ENCODE assay signal across 8 cellular contexts in the genomic region with DNA sequence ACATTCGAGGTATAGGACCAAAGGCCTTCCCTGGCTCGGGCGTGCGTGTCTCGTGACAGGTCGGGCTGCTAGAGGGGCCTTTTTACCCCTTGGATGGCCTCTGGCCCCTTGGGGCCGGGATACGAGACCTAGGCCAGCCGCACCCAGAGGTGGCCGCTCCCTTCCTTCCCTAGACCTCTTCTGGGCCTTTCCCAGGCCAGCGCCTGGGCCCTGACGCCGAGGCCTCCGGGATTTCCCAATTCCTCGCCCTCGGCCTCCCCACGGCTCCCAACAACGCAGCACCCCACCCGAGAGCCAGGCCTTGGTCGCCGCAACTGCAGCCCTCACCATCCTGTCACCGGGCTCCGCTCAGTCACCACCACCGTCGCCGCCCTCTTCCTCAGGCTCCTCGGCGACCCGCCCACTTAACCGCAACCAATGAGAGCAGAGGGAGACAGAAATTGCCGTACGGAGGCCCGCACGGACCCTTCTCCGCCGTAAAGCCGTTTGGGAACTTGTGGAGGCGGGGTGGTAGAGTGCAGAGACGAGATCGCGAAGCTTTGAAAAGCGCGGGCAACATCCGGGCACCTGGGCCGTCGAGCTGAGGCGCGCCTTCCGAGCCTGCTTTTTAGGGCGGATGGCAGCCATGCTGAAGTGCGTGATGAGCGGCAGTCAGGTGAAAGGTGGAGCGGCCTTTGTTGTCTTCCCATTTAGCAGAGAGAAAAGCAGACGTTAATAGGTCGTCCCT. TPM values are rescaled to one million over a fixed set of nuclear protein-coding genes. Genes with fewer than 3 reads are reported as not detected.
DNase-seq lines count a peak whose midpoint lies in the region; ATAC-seq, FAIRE-seq and TF ChIP-seq lines count a peak whose summit lies in the region.

A gene (plus strand): TSS at position 610 of the 727 bp plus-strand sequence. CDS start 7 bp downstream, at position 617.
A gene (minus strand): TSS at position 390 of the 727 bp plus-strand sequence. CDS start 60 bp downstream, at position 330.

- TF ChIP-seq EP300 in transverse colon (IDR thresholded peaks at IDR 0.05; ENCODE audit: low read depth) = no peak

- H3K27me3 ChIP-seq in trophoblast cell (ENCODE audit: insufficient read depth, low read length) (no peaks in the 10 kb centered on the region), transverse colon (no peaks in the 10 kb centered on the region)

- H4K91ac ChIP-seq in trophoblast cell (ENCODE audit: low read depth, low read length) = peak within 1 kb of the TSS; percentile 77

- H3K14ac ChIP-seq in trophoblast cell (ENCODE audit: low read length) = peak within 1 kb of the TSS; percentile 75

- no peak within 1 kb of the TSS for H3K23ac ChIP-seq in trophoblast cell (ENCODE audit: low read length)

- no peak within 1 kb of the TSS for H2BK12ac ChIP-seq in trophoblast cell (ENCODE audit: low read length)

- no peaks in the 10 kb centered on the region for H3K9me3 ChIP-seq in trophoblast cell (ENCODE audit: insufficient read depth, low read depth, low read length)
- no peaks in the 10 kb centered on the region for H3K9me3 ChIP-seq in transverse colon

- peaks cover 5% of the 10 kb centered on the region for H3K79me1 ChIP-seq in trophoblast cell (ENCODE audit: low read length)

- peak; percentile 85 for DNase-seq in GM12892 (ENCODE audit: insufficient read length)
- peak; percentile 98 for DNase-seq in NCI-H1436 (lab: John Stamatoyannopoulos, UW)
- peak; percentile 98 for DNase-seq in SW480 (ENCODE audit: low spot score)
- peak; percentile 99 for DNase-seq in cardiac septum (ENCODE audit: low spot score)
- peak; percentile 99 to 100 for DNase-seq in trophoblast cell
- DNase-seq in transverse colon = peak; percentile 99

- FAIRE-seq in GM12892 (lab: Jason Lieb, UNC) = peak; percentile 98

- peak within 1 kb of the TSS; percentile 94 for H3K9ac ChIP-seq in trophoblast cell (ENCODE audit: low read length)

- H4K12ac ChIP-seq in trophoblast cell (ENCODE audit: low read depth, low read length) = peak within 1 kb of the TSS; percentile 96

- H3K4me1 ChIP-seq in trophoblast cell (ENCODE audit: control insufficient read depth in 1 of 2, insufficient read depth in 2 of 2, low read length in 2 of 2) (peaks cover 7% of the 10 kb centered on the region in 2 experiments), transverse colon (peaks cover 18 to 33% (median 25%) of the 10 kb centered on the region in 4 donors)

- H3K36me3 ChIP-seq in trophoblast cell (ENCODE audit: control insufficient read depth in 1 of 2, insufficient read depth in 2 of 2, low read length in 2 of 2) = no peaks in the 10 kb centered on the region
- H3K36me3 ChIP-seq in transverse colon = no peaks in the 10 kb centered on the region

- intact Hi-C loops in cardiac septum (cut with DNase I) = loop anchor here (1.0 kb wide), 1 partner anchor 34 kb away; a partner anchor contains a TSS
- intact Hi-C loops in transverse colon (cut with DNase I; ENCODE audit: low total_unique reads) = no loop called here

- H3K4me2 ChIP-seq in trophoblast cell (ENCODE audit: low read length) = peak within 1 kb of the TSS; percentile 67

- H2BK5ac ChIP-seq in trophoblast cell (ENCODE audit: low read depth, low read length, poor library complexity) = peak within 1 kb of the TSS; percentile 58

- in situ Hi-C loops in transverse colon (cut with MboI; ENCODE audit: low pct_ligation_motif_present in 1 of 4, low pct_unique_long_range_greater_than_20kb in 1 of 4, low sequenced_read_pairs in 3 of 4) = loop anchor here in 2 of 4 donors (10.0 to 25.0 kb wide), 2 partner anchors 47 to 210 kb away; a partner anchor contains a TSS

- ATAC-seq in HG02840 (IDR thresholded peaks at IDR 0.05; ENCODE audit: low FRiP score, unreplicated experiment) = peak; percentile 98

- peak within 1 kb of the TSS; percentile 93 for H3K18ac ChIP-seq in trophoblast cell (ENCODE audit: low read length)

- H3K27ac ChIP-seq in adipose tissue (ENCODE audit: low read depth, low read length) = peak within 1 kb of the TSS; percentile 98
- peak within 1 kb of the TSS; percentile 15 for H3K27ac ChIP-seq in trophoblast cell (ENCODE audit: low read depth, low read length)
- peak within 1 kb of the TSS; percentile 90 to 98 (median 93) for H3K27ac ChIP-seq in transverse colon

- H2BK120ac ChIP-seq in trophoblast cell (ENCODE audit: insufficient read depth, low read length, poor library complexity) = peak within 1 kb of the TSS; percentile 64

- peak within 1 kb of the TSS; percentile 85 for H3K4me3 ChIP-seq in trophoblast cell (ENCODE audit: low read depth, low read length)
- H3K4me3 ChIP-seq in transverse colon = peak within 1 kb of the TSS; percentile 57 to 89 (median 83)

- TF ChIP-seq CTCF in transverse colon (IDR thresholded peaks at IDR 0.05) = peak in 1 of 5 experiments; percentile 11

- WGBS in adipose tissue, 3 donors = 1% methylated on average over 55 of the region's 55 CpGs
- WGBS in trophoblast cell (ENCODE audit: extremely low coverage, insufficient coverage, insufficient read length) = no CpG with 5 or more reads among the region's 55 CpGs
- 2% methylated on average over 54 of the region's 55 CpGs; no CpG with 5 or more reads in 1 of the 2 donors for WGBS in transverse colon (ENCODE audit: low coverage in 1 of 2), 2 donors

- peaks cover 5% of the 10 kb centered on the region for H3K79me2 ChIP-seq in trophoblast cell (ENCODE audit: control insufficient read depth, insufficient read depth, low read length, poor library complexity)

- peak within 1 kb of the TSS; percentile 96 for H2AFZ ChIP-seq in trophoblast cell (ENCODE audit: insufficient read depth, low read length, poor library complexity)

- peak within 1 kb of the TSS; percentile 28 for H2AK5ac ChIP-seq in trophoblast cell (ENCODE audit: low read length)

- H3K4ac ChIP-seq in trophoblast cell (ENCODE audit: low read depth, low read length) = peak within 1 kb of the TSS; percentile 82

- TF ChIP-seq POLR2A in GM12892 (IDR thresholded peaks at IDR 0.05; ENCODE audit: low read depth, low read length) (peak; percentile 98), transverse colon (IDR thresholded peaks at IDR 0.05) (peak; percentile 97)

- peak within 1 kb of the TSS; percentile 96 for H4K8ac ChIP-seq in trophoblast cell (ENCODE audit: low read depth, low read length)

RNA-seq across cellular contexts. Expression of the first gene that starts in this region (rescaled TPM):
- polyA plus RNA-seq in GM12892 (2012; ENCODE audit: missing spikeins) = 1.1 TPM
- under 1 TPM; 0.09 to 0.56 (median 0.13) TPM for polyA plus RNA-seq in adipose tissue
- total RNA-seq in cardiac septum (0.65 TPM), transverse colon (under 1 TPM in 2 of 4 donors, not detected in 2; 0.27 to 0.32 TPM)
- 0.08 and 0.11 TPM in 2 replicates for polyA plus RNA-seq in trophoblast cell (2013)

RNA-seq across cellular contexts. Expression of the second gene that starts in this region (rescaled TPM):
- polyA plus RNA-seq in GM12892 (2012; ENCODE audit: missing spikeins) = 142 TPM
- 100 to 1,000 TPM in 2 of 3 donors, 10 to 100 TPM in 1; 64.0 to 163 (median 146) TPM for polyA plus RNA-seq in adipose tissue
- total RNA-seq in cardiac septum = 76.3 TPM
- polyA plus RNA-seq in trophoblast cell (2013) = 110 and 119 TPM in 2 replicates
- 100 to 1,000 TPM in 2 of 4 donors, 10 to 100 TPM in 2; 16.3 to 142 (median 79.3) TPM for total RNA-seq in transverse colon

Comparison
In these comparisons a context has a peak if more than half of its experiments do, and no peak if none do; other contexts are left out.
1. Peak in every context shown above with its lines: DNase-seq, ATAC-seq, H3K4me3 ChIP-seq and H3K27ac ChIP-seq.
2. H3K27ac ChIP-seq: peak in every context shown above with its lines; median percentile 98 in adipose tissue; 93 in transverse colon; 15 in trophoblast cell.